In genomic region chr5:139272471-139273321, GRCh38 we compare ENCODE assay signal across 1 cellular context.
TF ChIP-seq lines count a peak whose summit lies in the region.

No MANE protein-coding gene starts in this region.

TF ChIP-seq in K562, 482 proteins besides CTCF, POLR2A, EP300 and RAD21 (continued from another document):
- TF ChIP-seq HBP1 (CRISPR knock-in tag; IDR thresholded peaks at IDR 0.05) (peak; percentile 82; the same call in 1 of the 2 replicates), ZNF197 (CRISPR knock-in tag; IDR thresholded peaks at IDR 0.05; ENCODE audit: low read depth) (no peak), ZBTB26 (CRISPR knock-in tag; IDR thresholded peaks at IDR 0.05) (0 out of 2 replicates have a peak, but pooled peaks have one; percentile 57), RAD51 (IDR thresholded peaks at IDR 0.05; ENCODE audit: borderline replicate concordance, low read depth) (peak; percentile 74), ZNF717 (CRISPR knock-in tag; IDR thresholded peaks at IDR 0.05) (no peak), CBX5 (IDR thresholded peaks at IDR 0.05; ENCODE audit: borderline replicate concordance, low read depth) (no peak), ZFP36 (IDR thresholded peaks at IDR 0.05; ENCODE audit: low read depth, low read length, partially characterized antibody) (no peak), ELF4 (CRISPR knock-in tag; IDR thresholded peaks at IDR 0.05) (0 out of 2 replicates have a peak, but pooled peaks have one; percentile 29), SPI1 (IDR thresholded peaks at IDR 0.05; ENCODE audit: borderline replicate concordance, low read depth, low read length) (0 out of 2 replicates have a peak, but pooled peaks have one; percentile 8), RBM39 (optimal IDR thresholded peaks at IDR 0.05; ENCODE audit: low read depth, low read length) (no peak), ZNF316 (IDR thresholded peaks at IDR 0.05) (peak; percentile 37; the same call in 1 of the 2 replicates), SMARCB1 (IDR thresholded peaks at IDR 0.05; ENCODE audit: insufficient read length, low read depth) (no peak), TOE1 (IDR thresholded peaks at IDR 0.05; ENCODE audit: borderline replicate concordance) (peak; percentile 73; the same call in 1 of the 2 replicates), TOE1 (CRISPR knock-in tag; IDR thresholded peaks at IDR 0.05; ENCODE audit: borderline replicate concordance, low read depth) (no peak), ZNF134 (CRISPR knock-in tag; conservative IDR thresholded peaks at IDR 0.05) (no peak), OTX1 (CRISPR knock-in tag; IDR thresholded peaks at IDR 0.05) (peak; percentile 67; the same call in 1 of the 2 replicates), USF1 (CRISPR knock-in tag; IDR thresholded peaks at IDR 0.05) (peak; percentile 50), ZBTB2 (IDR thresholded peaks at IDR 0.05) (peak; percentile 23; the same call in 1 of the 2 replicates), GATAD2A (IDR thresholded peaks at IDR 0.05) (peak; percentile 37; the same call in 1 of the 2 replicates), KAT7 (CRISPR knock-in tag; IDR thresholded peaks at IDR 0.05; ENCODE audit: borderline replicate concordance) (0 out of 2 replicates have a peak, but pooled peaks have one; percentile 15), TFE3 (CRISPR knock-in tag; IDR thresholded peaks at IDR 0.05) (peak; percentile 95)
